24 cellular contexts compared by ENCODE assay signal in genomic region chr3:13857702-13858380, GRCh38. TPM values are rescaled to one million over a fixed set of nuclear protein-coding genes. Genes with fewer than 3 reads are reported as not detected.
DNase-seq lines count a peak whose midpoint lies in the region; ATAC-seq, FAIRE-seq and TF ChIP-seq lines count a peak whose summit lies in the region.
"Had no signal": no experiment of that assay in that cellular context is flagged by ENCODE, and none has a peak within 500 bp of the region (broad histone marks: within the 10 kb centered on the region; RNA-seq: fewer than 3 reads in every experiment).

No MANE protein-coding gene starts in this region.

- H3K9me3 ChIP-seq in spleen = no peaks in the 10 kb centered on the region
- H3K9me3 ChIP-seq: BE2C, MG63 had no signal

- peak overlapping the region; percentile 73 for H3K27ac ChIP-seq in RWPE1
- H3K27ac ChIP-seq in foreskin keratinocyte = peak overlapping the region; percentile 64
- H3K27ac ChIP-seq in spleen = no peak overlapping the region
- H3K27ac ChIP-seq: PC-9 had no signal

- H3K27me3 ChIP-seq in bronchial epithelial cell (ENCODE audit: control insufficient read depth, insufficient read depth, low read length) (no peaks in the 10 kb centered on the region), foreskin keratinocyte (no peaks in the 10 kb centered on the region), spleen (replicated peaks in 1 of 7) (peaks cover 0 to 47% (median 0%) of the 10 kb centered on the region in 7 donors)
- H3K27me3 ChIP-seq: BE2C, MG63 had no signal

- peak; percentile 38 for DNase-seq in RWPE1 (ENCODE audit: low spot score)
- DNase-seq in bronchial epithelial cell (ENCODE audit: low read depth) = peak; percentile 90
- peak; percentile 87 to 93 for DNase-seq in foreskin keratinocyte
- peak; percentile 43 for DNase-seq in spleen
- no peak for DNase-seq in progenitor cell of endocrine pancreas (ENCODE audit: low spot score, unreplicated experiment)
- DNase-seq in NCI-H82 (lab: John Stamatoyannopoulos, UW) = no peak
- DNase-seq in NCI-H2029 (lab: John Stamatoyannopoulos, UW) = no peak
- DNase-seq: BE2C; Calu3; DMS79 treated with DMSO at 0.1 percent for 48 hours; KG1; MG63; NCI-H1105 treated with DMSO at 0.1 percent for 48 hours; NCI-H146; NCI-H1930; NCI-H446; NCI-H524 treated with DMSO at 0.1 percent for 48 hours; NCI-H774; NK-92 treated with Interleukin-12 subunit alpha and Interleukin-12 subunit beta, amount 100 ng/mL, for 24 hours; PC-9; SHP77 treated with DMSO at 0.1 percent for 48 hours had no signal

- ATAC-seq in foreskin keratinocyte = peak; percentile 52

- peaks cover 50% of the 10 kb centered on the region for H3K27me3 Mint-ChIP-seq in progenitor cell of endocrine pancreas

- no peaks in the 10 kb centered on the region for H3K36me3 Mint-ChIP-seq in progenitor cell of endocrine pancreas (ENCODE audit: insufficient read depth)
- H3K36me3 Mint-ChIP-seq: CD14-positive monocyte had no signal

- H3K4me1 ChIP-seq in foreskin keratinocyte (peaks cover 45% of the 10 kb centered on the region), spleen (no peaks in the 10 kb centered on the region)
- H3K4me1 ChIP-seq: BE2C had no signal

- H3K4me3 ChIP-seq in bronchial epithelial cell (ENCODE audit: low read depth, low read length) (no peak overlapping the region), spleen (no peak overlapping the region)
- H3K4me3 ChIP-seq: MG63, PC-9 had no signal

- H3K36me3 ChIP-seq in bronchial epithelial cell (ENCODE audit: control insufficient read depth, insufficient read depth, low read length) (peaks cover 5% of the 10 kb centered on the region), spleen (peaks cover 0 to 4% (median 0%) of the 10 kb centered on the region in 6 donors)
- H3K36me3 ChIP-seq: BE2C, MG63 had no signal

- H3K4me3 Mint-ChIP-seq in progenitor cell of endocrine pancreas (ENCODE audit: low read depth) = no peak overlapping the region
- H3K4me3 Mint-ChIP-seq: CD14-positive monocyte had no signal

- WGBS in spleen, 5 donors = 71 to 79% (median 74%) methylated on average over 6 of the region's 6 CpGs

- FAIRE-seq in bronchial epithelial cell (lab: Jason Lieb, UNC) = peak; percentile 73
- FAIRE-seq: GM12892, H54 had no signal

- TF ChIP-seq POLR2A in spleen (IDR thresholded peaks at IDR 0.05) = no peak

- H3K4me1 Mint-ChIP-seq in progenitor cell of endocrine pancreas (ENCODE audit: low read depth) = no peaks in the 10 kb centered on the region

- POLR2A ChIA-PET in RWPE1 (lab: Yijun Ruan, JAX; ENCODE audit: low non-redundant PET) = no interaction called here

- no peak overlapping the region for H3K27ac Mint-ChIP-seq in progenitor cell of endocrine pancreas

- CTCF ChIA-PET in RWPE1 (lab: Yijun Ruan, JAX) = no interaction called here

- intact Hi-C loops in spleen (cut with DNase I; ENCODE audit: low total_unique reads) = no loop called here

- H3K9me3 Mint-ChIP-seq in progenitor cell of endocrine pancreas (ENCODE audit: low read depth) = no peaks in the 10 kb centered on the region

- TF ChIP-seq CTCF in RWPE1 (conservative IDR thresholded peaks at IDR 0.05; ENCODE audit: low read depth) (no peak), bronchial epithelial cell (IDR thresholded peaks at IDR 0.05; ENCODE audit: insufficient read depth, low read length, severe bottlenecking) (no peak), foreskin keratinocyte (conservative IDR thresholded peaks at IDR 0.05) (no peak), spleen (IDR thresholded peaks at IDR 0.05 in 8 of 11, conservative IDR thresholded peaks at IDR 0.05 in 3 of 11) (no peak), progenitor cell of endocrine pancreas (IDR thresholded peaks at IDR 0.05; ENCODE audit: unreplicated experiment) (no peak)

RNA-seq across cellular contexts. Expression of gene WNT7A, which starts 22.0 kb away (rescaled TPM):
- total RNA-seq in bronchial epithelial cell = 7.9 and 13.4 TPM in 2 replicates
- total RNA-seq in foreskin keratinocyte = 48.2 and 65.5 TPM in 2 replicates
- 42.2 and 54.1 TPM in 2 replicates for polyA plus RNA-seq in foreskin keratinocyte
- total RNA-seq in spleen = 1 to 10 TPM; 1.4 to 6.3 (median 2.4) TPM
- 1 to 10 TPM in 1 of 3 donors, under 1 TPM in 2; 0.52 to 1.1 (median 0.59) TPM for polyA plus RNA-seq in spleen
- not detected in 2 replicates for total RNA-seq in progenitor cell of endocrine pancreas
- polyA plus RNA-seq: CD14-positive monocyte had no signal

Comparison
In these comparisons a context has a peak if more than half of its experiments do, and no peak if none do; other contexts are left out.
1. DNase-seq: peak in RWPE1 (single experiment), bronchial epithelial cell (single experiment), foreskin keratinocyte (2 of 2) and spleen (single experiment); none in progenitor cell of endocrine pancreas (single experiment), NCI-H82 (single experiment) and NCI-H2029 (single experiment).
2. H3K27ac ChIP-seq: peak in RWPE1 (single experiment) and foreskin keratinocyte (single experiment); none in spleen (0 of 8).